Comparison of ENCODE assay signal across 8 cellular contexts in the genomic region with DNA sequence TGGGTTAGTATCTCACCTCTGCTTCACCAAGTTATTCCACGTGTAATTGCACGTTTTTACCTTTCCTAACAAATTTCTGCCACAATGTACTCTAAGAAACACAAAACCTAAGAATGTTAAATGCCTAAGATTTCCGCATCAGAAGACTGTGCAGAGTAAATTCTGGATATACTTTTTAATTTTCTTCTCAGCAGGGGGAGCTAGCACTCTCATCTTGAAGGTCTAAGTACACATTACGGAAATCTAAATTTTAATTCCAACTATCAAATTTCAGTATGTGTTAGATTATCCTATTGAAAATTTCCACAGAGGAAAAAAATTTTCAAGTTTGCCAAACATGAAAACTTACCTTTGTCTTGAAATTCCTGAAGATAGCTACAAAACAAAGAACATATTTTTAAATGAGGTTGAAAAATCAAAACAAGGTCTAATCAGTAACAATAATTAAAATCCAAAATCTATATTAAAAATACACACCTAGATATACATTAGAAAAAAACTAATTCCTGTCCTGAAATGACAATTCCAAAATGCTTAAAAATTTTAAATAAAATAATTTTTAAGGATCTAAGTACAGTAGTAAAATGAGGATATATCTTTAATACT. TPM values are rescaled to one million over a fixed set of nuclear protein-coding genes. Genes with fewer than 3 reads are reported as not detected.
A peak's percentile ranks its signal among the peaks of the same experiment; 100 is the strongest.
DNase-seq lines count a peak whose midpoint lies in the region; ATAC-seq and TF ChIP-seq lines count a peak whose summit lies in the region.

No MANE protein-coding gene starts in this region.

- no peaks in the 10 kb centered on the region for H3K9me3 Mint-ChIP-seq in natural killer cell
- no peaks in the 10 kb centered on the region for H3K9me3 Mint-ChIP-seq in natural killer cell treated with Interleukin-12 subunit alpha and Interleukin-12 subunit beta and Interleukin-15 and Interleukin-18, amount 100 ng/mL, for 72 hours
- H3K9me3 Mint-ChIP-seq in naive thymus-derived CD4-positive, alpha-beta T cell = peaks cover 0 to 15% (median 0%) of the 10 kb centered on the region in 11 donors

- peaks cover 18 to 22% of the 10 kb centered on the region in 2 donors for H3K4me1 Mint-ChIP-seq in natural killer cell
- peaks cover 16 to 19% of the 10 kb centered on the region in 2 donors for H3K4me1 Mint-ChIP-seq in natural killer cell treated with Interleukin-12 subunit alpha and Interleukin-12 subunit beta and Interleukin-15 and Interleukin-18, amount 100 ng/mL, for 72 hours (ENCODE audit: low read depth in 2 of 2)
- H3K4me1 Mint-ChIP-seq in naive thymus-derived CD4-positive, alpha-beta T cell = peaks cover 0 to 13% (median 3%) of the 10 kb centered on the region in 7 donors

- ATAC-seq in natural killer cell (peak in 1 of 3 donors; percentile 37), GM19455 (IDR thresholded peaks at IDR 0.05; ENCODE audit: unreplicated experiment) (no peak), HG03571 (IDR thresholded peaks at IDR 0.05; ENCODE audit: unreplicated experiment) (no peak), GM18498 (IDR thresholded peaks at IDR 0.05; ENCODE audit: unreplicated experiment) (no peak)
- no peak for ATAC-seq in natural killer cell treated with Interleukin-12 subunit alpha and Interleukin-12 subunit beta and Interleukin-15 and Interleukin-18, amount 100 ng/mL, for 72 hours
- ATAC-seq in naive thymus-derived CD4-positive, alpha-beta T cell = no peak

- H3K36me3 Mint-ChIP-seq in natural killer cell = no peaks in the 10 kb centered on the region
- H3K36me3 Mint-ChIP-seq in natural killer cell treated with Interleukin-12 subunit alpha and Interleukin-12 subunit beta and Interleukin-15 and Interleukin-18, amount 100 ng/mL, for 72 hours = no peaks in the 10 kb centered on the region
- no peaks in the 10 kb centered on the region for H3K36me3 Mint-ChIP-seq in naive thymus-derived CD4-positive, alpha-beta T cell

- no peaks in the 10 kb centered on the region for H3K9me3 ChIP-seq in naive thymus-derived CD4-positive, alpha-beta T cell (ENCODE audit: control insufficient read depth in 2 of 3, low read length in 3 of 3)

- H3K27ac Mint-ChIP-seq in natural killer cell = no peak overlapping the region
- H3K27ac Mint-ChIP-seq in natural killer cell treated with Interleukin-12 subunit alpha and Interleukin-12 subunit beta and Interleukin-15 and Interleukin-18, amount 100 ng/mL, for 72 hours = no peak overlapping the region
- H3K27ac Mint-ChIP-seq in naive thymus-derived CD4-positive, alpha-beta T cell = no peak overlapping the region

- CTCF ChIA-PET in naive thymus-derived CD4-positive, alpha-beta T cell (lab: Charles Lee) = interaction anchor here (1.3 kb wide), 1 partner anchor 307 kb away, joined by 10 read pairs; no protein-coding TSS in a partner anchor

- no peak for DNase-seq in natural killer cell
- DNase-seq in natural killer cell treated with Interleukin-12 subunit alpha and Interleukin-12 subunit beta and Interleukin-15 and Interleukin-18, amount 100 ng/mL, for 72 hours (ENCODE audit: low spot score) = no peak
- DNase-seq in NCI-H82 treated with DMSO at 0.1 percent for 48 hours (lab: John Stamatoyannopoulos, UW; ENCODE audit: unreplicated experiment) = peak; percentile 40
- peak; percentile 76 for DNase-seq in dermis blood vessel endothelial cell
- peak in 5 of 9 donors; percentile 12 to 36 (median 30) for DNase-seq in naive thymus-derived CD4-positive, alpha-beta T cell

- H3K4me3 Mint-ChIP-seq in natural killer cell = no peak overlapping the region
- no peak overlapping the region for H3K4me3 Mint-ChIP-seq in natural killer cell treated with Interleukin-12 subunit alpha and Interleukin-12 subunit beta and Interleukin-15 and Interleukin-18, amount 100 ng/mL, for 72 hours
- H3K4me3 Mint-ChIP-seq in naive thymus-derived CD4-positive, alpha-beta T cell = no peak overlapping the region

- H3K36me3 ChIP-seq in naive thymus-derived CD4-positive, alpha-beta T cell (ENCODE audit: control insufficient read depth in 2 of 3, insufficient read depth in 3 of 3, low read length in 3 of 3) = no peaks in the 10 kb centered on the region

- H3K4me1 ChIP-seq in naive thymus-derived CD4-positive, alpha-beta T cell (ENCODE audit: control insufficient read depth in 2 of 2, insufficient read depth in 2 of 2, low read length in 2 of 2) = no peaks in the 10 kb centered on the region

- H3K27ac ChIP-seq in naive thymus-derived CD4-positive, alpha-beta T cell (ENCODE audit: low read depth, low read length) = no peak overlapping the region

- no peak overlapping the region for H3K4me3 ChIP-seq in naive thymus-derived CD4-positive, alpha-beta T cell (ENCODE audit: low read length)

- POLR2A ChIA-PET in naive thymus-derived CD4-positive, alpha-beta T cell (lab: Charles Lee) = no interaction called here

- H3K27me3 ChIP-seq in naive thymus-derived CD4-positive, alpha-beta T cell (ENCODE audit: control insufficient read depth in 2 of 2, insufficient read depth in 2 of 2, low read length in 2 of 2) = peaks cover 0 to 20% of the 10 kb centered on the region in 2 donors

- H3K27me3 Mint-ChIP-seq in natural killer cell (ENCODE audit: low read depth in 2 of 2) = no peaks in the 10 kb centered on the region
- H3K27me3 Mint-ChIP-seq in natural killer cell treated with Interleukin-12 subunit alpha and Interleukin-12 subunit beta and Interleukin-15 and Interleukin-18, amount 100 ng/mL, for 72 hours = peaks cover 0 to 2% of the 10 kb centered on the region in 2 donors
- H3K27me3 Mint-ChIP-seq in naive thymus-derived CD4-positive, alpha-beta T cell = peaks cover 44 to 73% (median 48%) of the 10 kb centered on the region in 5 donors

- peak; percentile 69 for TF ChIP-seq CTCF in natural killer cell (IDR thresholded peaks at IDR 0.05)

- intact Hi-C loops in natural killer cell (cut with micrococcal nuclease) = loop anchor here (1.0 kb wide), 1 partner anchor 307 kb away; no protein-coding TSS in a partner anchor
- intact Hi-C loops in naive thymus-derived CD4-positive, alpha-beta T cell (cut with micrococcal nuclease) = loop anchor here (1.0 to 10.0 kb wide), 2 partner anchors 307 to 479 kb away; no protein-coding TSS in a partner anchor

RNA-seq across cellular contexts. Expression of gene SKAP2, which starts 10.5 kb away (rescaled TPM):
- total RNA-seq in natural killer cell (10 to 100 TPM; 26.8 to 42.4 (median 35.1) TPM), dermis blood vessel endothelial cell (16.0 and 28.9 TPM in 2 replicates)
- total RNA-seq in natural killer cell treated with Interleukin-12 subunit alpha and Interleukin-12 subunit beta and Interleukin-15 and Interleukin-18, amount 100 ng/mL, for 72 hours = 10 to 100 TPM; 15.0 to 35.7 TPM
- total RNA-seq in naive thymus-derived CD4-positive, alpha-beta T cell = 10 to 100 TPM in 1 of 5 experiments, 1 to 10 TPM in 4; 2.7 to 31.4 (median 5.1) TPM
- polyA plus RNA-seq in naive thymus-derived CD4-positive, alpha-beta T cell = 1 to 10 TPM; 2.9 to 3.1 TPM

Comparison
In these comparisons a context has a peak if more than half of its experiments do, and no peak if none do; other contexts are left out.
1. DNase-seq: peak in NCI-H82 treated with DMSO at 0.1 percent for 48 hours (single experiment), dermis blood vessel endothelial cell (single experiment) and naive thymus-derived CD4-positive, alpha-beta T cell (5 of 9); none in natural killer cell (single experiment) and natural killer cell treated with Interleukin-12 subunit alpha and Interleukin-12 subunit beta and Interleukin-15 and Interleukin-18, amount 100 ng/mL, for 72 hours (single experiment).